In genomic region chr12:25839470-25839869, GRCh38 we compare ENCODE assay signal across 16 cellular contexts.
DNase-seq lines count a peak whose midpoint lies in the region; ATAC-seq and TF ChIP-seq lines count a peak whose summit lies in the region.
"Had no signal": no experiment of that assay in that cellular context is flagged by ENCODE, and none has a peak within 500 bp of the region (broad histone marks: within the 10 kb centered on the region; RNA-seq: fewer than 3 reads in every experiment).

No MANE protein-coding gene starts in this region.

- no peak overlapping the region for H3K4me3 Mint-ChIP-seq in activated naive CD4-positive, alpha-beta T cell treated with anti-CD3 and anti-CD28 coated beads, Interleukin-2, amount 50 U/mL, for 24 hours
- no peak overlapping the region for H3K4me3 Mint-ChIP-seq in activated naive CD4-positive, alpha-beta T cell treated with anti-CD3 and anti-CD28 coated beads for 36 hours
- no peak overlapping the region for H3K4me3 Mint-ChIP-seq in naive thymus-derived CD4-positive, alpha-beta T cell
- H3K4me3 Mint-ChIP-seq: activated CD4-positive, alpha-beta memory T cell treated with anti-CD3 and anti-CD28 coated beads for 36 hours; activated T-cell treated with anti-CD3 and anti-CD28 coated beads, Interleukin-2, amount 50 U/mL, for 72 hours; CD8-positive, alpha-beta T cell; stimulated activated naive CD8-positive, alpha-beta T cell treated with anti-CD3 and anti-CD28 coated beads, Interleukin-15, Interleukin-2, amounts not matched to agents 100 ng/mL and 50 ng/mL, for 24 hours had no signal

- H3K27me3 Mint-ChIP-seq in activated naive CD4-positive, alpha-beta T cell treated with anti-CD3 and anti-CD28 coated beads, Interleukin-2, amount 50 U/mL, for 24 hours, result peaks cover 2% of the 10 kb centered on the region
- peaks cover 2% of the 10 kb centered on the region for H3K27me3 Mint-ChIP-seq in activated naive CD4-positive, alpha-beta T cell treated with anti-CD3 and anti-CD28 coated beads for 36 hours (ENCODE audit: low read depth)
- H3K27me3 Mint-ChIP-seq in naive thymus-derived CD4-positive, alpha-beta T cell, result peaks cover 0 to 13% (median 0%) of the 10 kb centered on the region in 5 donors
- H3K27me3 Mint-ChIP-seq: activated CD4-positive, alpha-beta memory T cell treated with anti-CD3 and anti-CD28 coated beads for 36 hours had no signal

- DNase-seq in activated naive CD4-positive, alpha-beta T cell treated with anti-CD3 and anti-CD28 coated beads for 36 hours, result no peak
- DNase-seq in Panc1 (ENCODE audit: low read depth, low spot score) (no peak), epithelial cell of esophagus (ENCODE audit: low read depth) (peak; percentile 78), OCI-M2 (lab: John Stamatoyannopoulos, UW; ENCODE audit: unreplicated experiment) (no peak)
- DNase-seq in naive thymus-derived CD4-positive, alpha-beta T cell, result no peak
- DNase-seq: ACHN; activated CD4-positive, alpha-beta memory T cell treated with anti-CD3 and anti-CD28 coated beads for 36 hours; activated T-cell treated with anti-CD3 and anti-CD28 coated beads, Interleukin-2, amount 50 U/mL, for 72 hours; CD8-positive, alpha-beta T cell; KG1; left colon had no signal

- no peak for TF ChIP-seq CTCF in Panc1 (IDR thresholded peaks at IDR 0.05)
- TF ChIP-seq CTCF in epithelial cell of esophagus (IDR thresholded peaks at IDR 0.05; ENCODE audit: insufficient read depth, low read depth, low read length, missing control alignments), result no peak

- H3K4me3 ChIP-seq in Panc1 (ENCODE audit: low read depth in 2 of 2, low read length in 2 of 2), result no peak overlapping the region
- no peak overlapping the region for H3K4me3 ChIP-seq in epithelial cell of esophagus (ENCODE audit: low read length)
- no peak overlapping the region for H3K4me3 ChIP-seq in skeletal muscle satellite cell (ENCODE audit: low read length)
- no peak overlapping the region for H3K4me3 ChIP-seq in naive thymus-derived CD4-positive, alpha-beta T cell (ENCODE audit: low read length)

- H3K4me2 ChIP-seq in skeletal muscle satellite cell (ENCODE audit: low read length), result peak overlapping the region; percentile 64

- in situ Hi-C loops in Panc1 (cut with HindIII; ENCODE audit: low pct_unique_long_range_greater_than_20kb, low sequenced_read_pairs), result no loop called here

- peak overlapping the region; percentile 8; the same call in 1 of the 2 replicates for H3K27ac ChIP-seq in Panc1 (ENCODE audit: low read length)
- no peak overlapping the region for H3K27ac ChIP-seq in naive thymus-derived CD4-positive, alpha-beta T cell (ENCODE audit: low read depth, low read length)
- H3K27ac ChIP-seq: parathyroid adenoma had no signal

- H3K9me3 ChIP-seq in Panc1 (ENCODE audit: control insufficient read depth, insufficient read depth, low read depth, low read length) (no peaks in the 10 kb centered on the region), skeletal muscle satellite cell (replicated peaks; ENCODE audit: low read length) (no peaks in the 10 kb centered on the region)
- H3K9me3 ChIP-seq in naive thymus-derived CD4-positive, alpha-beta T cell (ENCODE audit: control insufficient read depth in 2 of 3, low read length in 3 of 3), result no peaks in the 10 kb centered on the region

- no peaks in the 10 kb centered on the region for H3K36me3 Mint-ChIP-seq in activated naive CD4-positive, alpha-beta T cell treated with anti-CD3 and anti-CD28 coated beads, Interleukin-2, amount 50 U/mL, for 24 hours
- H3K36me3 Mint-ChIP-seq in activated naive CD4-positive, alpha-beta T cell treated with anti-CD3 and anti-CD28 coated beads for 36 hours (ENCODE audit: low read depth), result no peaks in the 10 kb centered on the region
- no peaks in the 10 kb centered on the region for H3K36me3 Mint-ChIP-seq in naive thymus-derived CD4-positive, alpha-beta T cell
- H3K36me3 Mint-ChIP-seq: activated CD4-positive, alpha-beta memory T cell treated with anti-CD3 and anti-CD28 coated beads for 36 hours; CD8-positive, alpha-beta T cell had no signal

- H3K4me1 Mint-ChIP-seq in activated naive CD4-positive, alpha-beta T cell treated with anti-CD3 and anti-CD28 coated beads, Interleukin-2, amount 50 U/mL, for 24 hours, result peaks cover 8% of the 10 kb centered on the region
- peaks cover 5% of the 10 kb centered on the region for H3K4me1 Mint-ChIP-seq in activated naive CD4-positive, alpha-beta T cell treated with anti-CD3 and anti-CD28 coated beads for 36 hours (ENCODE audit: low read depth)
- H3K4me1 Mint-ChIP-seq in naive thymus-derived CD4-positive, alpha-beta T cell, result peaks cover 0 to 12% (median 6%) of the 10 kb centered on the region in 7 donors

- CTCF ChIA-PET in activated naive CD4-positive, alpha-beta T cell treated with anti-CD3 and anti-CD28 coated beads for 36 hours (lab: Charles Lee), result no interaction called here
- CTCF ChIA-PET in Panc1 (lab: Charles Lee), result no interaction called here
- CTCF ChIA-PET in naive thymus-derived CD4-positive, alpha-beta T cell (lab: Charles Lee), result no interaction called here

- BruUV-seq in Panc1 (replicated peaks; lab: Mats Ljungman, UMichigan), result no TSS peak

- intact Hi-C loops in activated naive CD4-positive, alpha-beta T cell treated with anti-CD3 and anti-CD28 coated beads for 36 hours (cut with micrococcal nuclease), result no loop called here
- intact Hi-C loops in Panc1 (cut with micrococcal nuclease; ENCODE audit: unreplicated experiment), result no loop called here
- intact Hi-C loops in naive thymus-derived CD4-positive, alpha-beta T cell (cut with micrococcal nuclease), result no loop called here

- peak overlapping the region; percentile 55 for H3K27ac Mint-ChIP-seq in activated naive CD4-positive, alpha-beta T cell treated with anti-CD3 and anti-CD28 coated beads, Interleukin-2, amount 50 U/mL, for 24 hours
- H3K27ac Mint-ChIP-seq in activated naive CD4-positive, alpha-beta T cell treated with anti-CD3 and anti-CD28 coated beads for 36 hours, result no peak overlapping the region
- H3K27ac Mint-ChIP-seq in naive thymus-derived CD4-positive, alpha-beta T cell, result no peak overlapping the region
- H3K27ac Mint-ChIP-seq: activated CD4-positive, alpha-beta memory T cell treated with anti-CD3 and anti-CD28 coated beads for 36 hours; activated T-cell treated with anti-CD3 and anti-CD28 coated beads, Interleukin-2, amount 50 U/mL, for 72 hours; CD8-positive, alpha-beta T cell; stimulated activated naive CD8-positive, alpha-beta T cell treated with anti-CD3 and anti-CD28 coated beads, Interleukin-15, Interleukin-2, amounts not matched to agents 100 ng/mL and 50 ng/mL, for 24 hours had no signal

- peak; percentile 83 for ATAC-seq in Panc1
- ATAC-seq in naive thymus-derived CD4-positive, alpha-beta T cell, result no peak
- no peak for ATAC-seq in HG03135 (IDR thresholded peaks at IDR 0.05; ENCODE audit: unreplicated experiment)
- ATAC-seq: activated T-cell treated with anti-CD3 and anti-CD28 coated beads, Interleukin-2, amount 50 U/mL, for 72 hours; CD8-positive, alpha-beta T cell; left colon had no signal

- POLR2A ChIA-PET in Panc1 (lab: Charles Lee), result interaction anchor here (0.6 kb wide), 1 partner anchor 400 kb away, joined by 3 read pairs; no protein-coding TSS in a partner anchor
- POLR2A ChIA-PET in naive thymus-derived CD4-positive, alpha-beta T cell (lab: Charles Lee), result no interaction called here

- peak overlapping the region; percentile 45 for H3K9ac ChIP-seq in skeletal muscle satellite cell (ENCODE audit: low read depth, low read length)
- H3K9ac ChIP-seq: parathyroid adenoma had no signal

- H3K9me3 Mint-ChIP-seq in activated naive CD4-positive, alpha-beta T cell treated with anti-CD3 and anti-CD28 coated beads, Interleukin-2, amount 50 U/mL, for 24 hours, result no peaks in the 10 kb centered on the region
- H3K9me3 Mint-ChIP-seq in activated naive CD4-positive, alpha-beta T cell treated with anti-CD3 and anti-CD28 coated beads for 36 hours, result no peaks in the 10 kb centered on the region
- peaks cover 0 to 7% (median 0%) of the 10 kb centered on the region in 11 donors for H3K9me3 Mint-ChIP-seq in naive thymus-derived CD4-positive, alpha-beta T cell
- H3K9me3 Mint-ChIP-seq: activated CD4-positive, alpha-beta memory T cell treated with anti-CD3 and anti-CD28 coated beads for 36 hours; CD8-positive, alpha-beta T cell; stimulated activated naive CD8-positive, alpha-beta T cell treated with anti-CD3 and anti-CD28 coated beads, Interleukin-15, Interleukin-2, amounts not matched to agents 100 ng/mL and 50 ng/mL, for 24 hours had no signal

- H3K4me1 ChIP-seq in Panc1 (ENCODE audit: control insufficient read depth, insufficient read depth, low read length), result peaks cover 5% of the 10 kb centered on the region; the same call in 1 of the 2 replicates
- H3K4me1 ChIP-seq in skeletal muscle satellite cell (ENCODE audit: control insufficient read depth, insufficient read depth, low read length), result peaks cover 20% of the 10 kb centered on the region
- no peaks in the 10 kb centered on the region for H3K4me1 ChIP-seq in naive thymus-derived CD4-positive, alpha-beta T cell (ENCODE audit: control insufficient read depth in 2 of 2, insufficient read depth in 2 of 2, low read length in 2 of 2)
- H3K4me1 ChIP-seq: parathyroid adenoma had no signal

- H3K27me3 ChIP-seq in Panc1 (ENCODE audit: control insufficient read depth, insufficient read depth, low read length) (peaks cover 22% of the 10 kb centered on the region; the same call in 1 of the 2 replicates), skeletal muscle satellite cell (ENCODE audit: control insufficient read depth, insufficient read depth, low read length) (no peaks in the 10 kb centered on the region)
- H3K27me3 ChIP-seq in naive thymus-derived CD4-positive, alpha-beta T cell (ENCODE audit: control insufficient read depth in 2 of 2, insufficient read depth in 2 of 2, low read length in 2 of 2), result no peaks in the 10 kb centered on the region

- no peaks in the 10 kb centered on the region for H3K36me3 ChIP-seq in Panc1 (ENCODE audit: control insufficient read depth, insufficient read depth, low read length)
- H3K36me3 ChIP-seq in skeletal muscle satellite cell (ENCODE audit: insufficient read depth, low read length), result no peaks in the 10 kb centered on the region
- H3K36me3 ChIP-seq in naive thymus-derived CD4-positive, alpha-beta T cell (ENCODE audit: control insufficient read depth in 2 of 3, insufficient read depth in 3 of 3, low read length in 3 of 3), result no peaks in the 10 kb centered on the region
